29 cellular contexts compared by ENCODE assay signal in the genomic region with DNA sequence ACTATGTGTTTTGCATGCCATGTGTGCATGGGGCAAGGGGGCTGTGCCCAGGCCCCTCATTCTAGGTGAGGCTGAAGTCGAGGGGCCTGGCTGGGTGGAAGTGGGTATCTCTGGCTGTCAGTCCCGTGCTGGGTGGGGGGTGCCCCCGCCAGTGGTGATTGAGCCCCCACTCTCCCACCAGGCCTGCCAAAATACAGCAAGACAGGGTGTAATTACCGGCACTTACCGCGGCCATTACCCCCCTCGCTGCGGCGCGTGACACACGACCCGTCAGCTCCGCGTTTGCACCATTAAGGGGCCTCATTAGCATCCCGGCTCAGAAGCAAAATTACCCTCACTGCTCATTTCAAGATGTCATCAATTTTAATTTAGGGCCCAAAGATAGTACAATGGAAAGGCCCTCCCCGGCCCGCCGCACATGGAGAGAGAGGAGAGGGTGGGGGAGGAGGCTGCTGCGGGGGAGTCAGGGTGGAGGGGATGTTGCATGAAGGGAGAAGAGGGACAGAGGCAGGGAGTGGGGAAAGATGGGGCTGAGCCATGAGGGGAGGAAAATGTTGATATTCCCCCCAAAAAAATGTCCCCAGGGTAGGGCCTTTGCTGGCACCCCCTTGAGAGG. TPM values are rescaled to one million over a fixed set of nuclear protein-coding genes. Genes with fewer than 3 reads are reported as not detected.
A peak's percentile ranks its signal among the peaks of the same experiment; 100 is the strongest.
DNase-seq lines count a peak whose midpoint lies in the region; FAIRE-seq and TF ChIP-seq lines count a peak whose summit lies in the region.
"Had no signal": no experiment of that assay in that cellular context is flagged by ENCODE, and none has a peak within 500 bp of the region (broad histone marks: within the 10 kb centered on the region; RNA-seq: fewer than 3 reads in every experiment).

No MANE protein-coding gene starts in this region.

- FAIRE-seq in GM12892 (lab: Jason Lieb, UNC) = no peak
- FAIRE-seq: TTC549 had no signal

- H3K4me1 ChIP-seq in endodermal cell (ENCODE audit: control insufficient read depth, insufficient read depth, low read length) (no peaks in the 10 kb centered on the region), neuronal stem cell (ENCODE audit: control insufficient read depth in 2 of 2, insufficient read depth in 1 of 2, low read depth in 1 of 2, low read length in 2 of 2) (peaks cover 15 to 19% of the 10 kb centered on the region in 2 donors)
- H3K4me1 ChIP-seq: HAP-1 had no signal

- DNase-seq in NCI-H1417 (lab: John Stamatoyannopoulos, UW) = peak in 2 of 3 experiments; percentile 77 to 92
- DNase-seq in NCI-H1417 treated with DMSO at 0.1 percent for 48 hours (lab: John Stamatoyannopoulos, UW) = no peak
- DNase-seq in NCI-H2227 (lab: John Stamatoyannopoulos, UW; ENCODE audit: unreplicated experiment) = peak; percentile 78
- peak; percentile 43 for DNase-seq in endodermal cell
- no peak for DNase-seq in neuronal stem cell (ENCODE audit: low spot score)
- no peak for DNase-seq in NCI-H82 treated with DMSO at 0.1 percent for 48 hours (lab: John Stamatoyannopoulos, UW; ENCODE audit: unreplicated experiment)
- DNase-seq in inferior parietal cortex (ENCODE audit: extremely low spot score) = no peak
- no peak for DNase-seq in GM12892 (ENCODE audit: insufficient read length)
- DNase-seq: activated CD4-positive, alpha-beta T cell treated with anti-CD3 and anti-CD28 coated beads, Interleukin-2, amount 50 U/mL, for 48 hours; activated CD8-positive, alpha-beta memory T cell treated with anti-CD3 and anti-CD28 coated beads, Interleukin-2, amount 50 U/mL, for 4 hours; CD4-positive, alpha-beta T cell; effector memory CD8-positive, alpha-beta T cell; NCI-H1092 treated with DMSO at 0.1 percent for 48 hours; NCI-H2171; NCI-H524 treated with DMSO at 0.1 percent for 48 hours; RPMI8226; stimulated activated CD4-positive, alpha-beta T cell treated with anti-CD3 and anti-CD28 coated beads, Interleukin-2, amount 100 ng/mL, for 24 hours; stomach had no signal

- H3K4me3 ChIP-seq in endodermal cell (ENCODE audit: low read length) = no peak overlapping the region
- peak overlapping the region in 1 of 2 donors; percentile 28 for H3K4me3 ChIP-seq in neuronal stem cell (ENCODE audit: low read length in 2 of 2)
- H3K4me3 ChIP-seq: coronary artery, HAP-1, skin epidermis, stomach, tibial artery had no signal

- no peaks in the 10 kb centered on the region for H3K36me3 ChIP-seq in endodermal cell (ENCODE audit: control insufficient read depth, insufficient read depth, low read length)
- no peaks in the 10 kb centered on the region for H3K36me3 ChIP-seq in neuronal stem cell (replicated peaks in 1 of 2; ENCODE audit: control insufficient read depth in 2 of 2, insufficient read depth in 2 of 2, low read length in 2 of 2)
- H3K36me3 ChIP-seq: HAP-1, stomach, tibial artery had no signal

- peak overlapping the region; percentile 61 for H2AFZ ChIP-seq in neuronal stem cell (ENCODE audit: low read length)

- H3K4me2 ChIP-seq in neuronal stem cell (ENCODE audit: insufficient read depth, low read length, poor library complexity, severe bottlenecking) = no peak overlapping the region

- no peak overlapping the region for H3K4ac ChIP-seq in neuronal stem cell (ENCODE audit: low read length)

- H2BK120ac ChIP-seq in neuronal stem cell (ENCODE audit: low read depth, low read length) = no peak overlapping the region

- H3K27ac ChIP-seq in endodermal cell (ENCODE audit: low read depth, low read length) (no peak overlapping the region), neuronal stem cell (replicated peaks; ENCODE audit: low read length) (no peak overlapping the region)
- H3K27ac ChIP-seq: 22Rv1, coronary artery, skin epidermis, stomach, tibial artery had no signal

- 50 to 64% methylated on average over 7 to 19 of the region's 19 CpGs for WGBS in endodermal cell (ENCODE audit: insufficient coverage in 1 of 2, insufficient read length in 1 of 2), 2 experiments
- no CpG with 5 or more reads among the region's 19 CpGs for WGBS in neuronal stem cell (ENCODE audit: extremely low coverage in 2 of 2, insufficient read length in 2 of 2, insufficient replicate concordance in 1 of 2), 2 donors

- no peak overlapping the region for H3K27ac Mint-ChIP-seq in endodermal cell
- H3K27ac Mint-ChIP-seq: activated naive CD4-positive, alpha-beta T cell treated with anti-CD3 and anti-CD28 coated beads, Interleukin-2, amount 50 U/mL, for 24 hours; activated T-helper 1 cell treated with anti-CD3 and anti-CD28 coated beads, Interleukin-12 subunit alpha, Interleukin-12 subunit beta, Interleukin-2, Interleukin-4 antibody, amounts not matched to agents 30 ng/mL and 10 ng/mL and 1 ng/mL, durations not matched to agents 14 hours and 24 hours and 36 hours; CD4-positive, alpha-beta T cell; effector memory CD8-positive, alpha-beta T cell; T-helper 1 cell treated with Interleukin-12 subunit alpha and Interleukin-12 subunit beta and Interleukin-4 antibody, amounts not matched to agents 30 μg/mL and 1 μg/mL, for 36 hours had no signal

- H3K27me3 ChIP-seq in endodermal cell (ENCODE audit: control insufficient read depth, insufficient read depth, low read length, poor library complexity, severe bottlenecking) (no peaks in the 10 kb centered on the region), neuronal stem cell (ENCODE audit: control insufficient read depth in 3 of 3, insufficient read depth in 3 of 3, low read depth in 1 of 3, low read length in 3 of 3) (peaks cover 0 to 30% (median 6%) of the 10 kb centered on the region in 3 experiments)
- H3K27me3 ChIP-seq: stomach had no signal

- H2BK12ac ChIP-seq in neuronal stem cell (ENCODE audit: low read length) = peak overlapping the region; percentile 25

- no peak for TF ChIP-seq POLR2A in GM12892 (IDR thresholded peaks at IDR 0.05; ENCODE audit: low read depth, low read length)

- H3K23ac ChIP-seq in neuronal stem cell (ENCODE audit: low read depth, low read length, poor library complexity) = peak overlapping the region; percentile 47

- no peak overlapping the region for H4K91ac ChIP-seq in neuronal stem cell (ENCODE audit: low read depth, low read length, poor library complexity)

- H2AK5ac ChIP-seq in neuronal stem cell (ENCODE audit: low read depth, low read length) = peak overlapping the region; percentile 48

- no peak overlapping the region for H4K8ac ChIP-seq in neuronal stem cell (ENCODE audit: low read depth, low read length)

- H3K9me3 Mint-ChIP-seq in endodermal cell = no peaks in the 10 kb centered on the region
- H3K9me3 Mint-ChIP-seq: activated naive CD4-positive, alpha-beta T cell treated with anti-CD3 and anti-CD28 coated beads, Interleukin-2, amount 50 U/mL, for 24 hours; activated T-helper 1 cell treated with anti-CD3 and anti-CD28 coated beads, Interleukin-12 subunit alpha, Interleukin-12 subunit beta, Interleukin-2, Interleukin-4 antibody, amounts not matched to agents 30 ng/mL and 10 ng/mL and 1 ng/mL, durations not matched to agents 14 hours and 24 hours and 36 hours; CD4-positive, alpha-beta T cell; effector memory CD8-positive, alpha-beta T cell; T-helper 1 cell treated with Interleukin-12 subunit alpha and Interleukin-12 subunit beta and Interleukin-4 antibody, amounts not matched to agents 30 μg/mL and 1 μg/mL, for 36 hours had no signal

- peaks cover 12% of the 10 kb centered on the region for H3K4me1 Mint-ChIP-seq in endodermal cell

- H3K9ac ChIP-seq in endodermal cell (ENCODE audit: extremely low read depth, low read length, poor library complexity, severe bottlenecking) (no peak overlapping the region), neuronal stem cell (ENCODE audit: low read depth, low read length, poor library complexity) (no peak overlapping the region)

- no peak overlapping the region for H3K4me3 Mint-ChIP-seq in endodermal cell
- H3K4me3 Mint-ChIP-seq: activated naive CD4-positive, alpha-beta T cell treated with anti-CD3 and anti-CD28 coated beads, Interleukin-2, amount 50 U/mL, for 24 hours; activated T-helper 1 cell treated with anti-CD3 and anti-CD28 coated beads, Interleukin-12 subunit alpha, Interleukin-12 subunit beta, Interleukin-2, Interleukin-4 antibody, amounts not matched to agents 30 ng/mL and 10 ng/mL and 1 ng/mL, durations not matched to agents 14 hours and 24 hours and 36 hours; CD4-positive, alpha-beta T cell; effector memory CD8-positive, alpha-beta T cell; T-helper 1 cell treated with Interleukin-12 subunit alpha and Interleukin-12 subunit beta and Interleukin-4 antibody, amounts not matched to agents 30 μg/mL and 1 μg/mL, for 36 hours had no signal

- H2BK5ac ChIP-seq in neuronal stem cell (ENCODE audit: low read length) = peak overlapping the region; percentile 68

- no peaks in the 10 kb centered on the region for H3K36me3 Mint-ChIP-seq in endodermal cell (ENCODE audit: low read depth)
- H3K36me3 Mint-ChIP-seq: activated naive CD4-positive, alpha-beta T cell treated with anti-CD3 and anti-CD28 coated beads, Interleukin-2, amount 50 U/mL, for 24 hours had no signal

- H2BK15ac ChIP-seq in neuronal stem cell (ENCODE audit: low read length) = no peak overlapping the region

- no peaks in the 10 kb centered on the region for H3K79me1 ChIP-seq in neuronal stem cell (ENCODE audit: low read depth, low read length)

- TF ChIP-seq CTCF in endodermal cell (conservative IDR thresholded peaks at IDR 0.05) = no peak

- H3K9me3 ChIP-seq in endodermal cell (ENCODE audit: control insufficient read depth, low read length) (no peaks in the 10 kb centered on the region), neuronal stem cell (replicated peaks in 1 of 2; ENCODE audit: control insufficient read depth in 2 of 2, insufficient read depth in 1 of 2, low read depth in 1 of 2, low read length in 2 of 2) (no peaks in the 10 kb centered on the region)
- H3K9me3 ChIP-seq: HAP-1, stomach, tibial artery had no signal

- H3K27me3 Mint-ChIP-seq in endodermal cell (ENCODE audit: insufficient read depth) = peaks cover 22% of the 10 kb centered on the region
- H3K27me3 Mint-ChIP-seq: activated naive CD4-positive, alpha-beta T cell treated with anti-CD3 and anti-CD28 coated beads, Interleukin-2, amount 50 U/mL, for 24 hours had no signal

- H3K14ac ChIP-seq in neuronal stem cell (ENCODE audit: low read length) = peak overlapping the region; percentile 1

- peak overlapping the region; percentile 9 for H3K18ac ChIP-seq in neuronal stem cell (ENCODE audit: low read length)

RNA-seq across cellular contexts. Expression of gene MDFI, which starts 39.3 kb away (rescaled TPM):
- total RNA-seq in endodermal cell = 10 to 100 TPM; 52.7 to 80.0 TPM
- 76.9 TPM for polyA plus RNA-seq in endodermal cell (2013, experiment 1 of 2)
- polyA plus RNA-seq in endodermal cell (2013, experiment 2 of 2) = 84.7 TPM
- 73.1 TPM for polyA plus RNA-seq in neuronal stem cell (2013, experiment 1 of 2)
- 65.6 TPM for polyA plus RNA-seq in neuronal stem cell (2013, experiment 2 of 2)
- not detected for polyA plus RNA-seq in GM12892 (2012; ENCODE audit: missing spikeins)
- total RNA-seq: activated T-helper 1 cell treated with anti-CD3 and anti-CD28 coated beads, Interleukin-12 subunit alpha, Interleukin-12 subunit beta, Interleukin-2, Interleukin-4 antibody, amounts not matched to agents 30 ng/mL and 10 ng/mL and 1 ng/mL, durations not matched to agents 14 hours and 24 hours and 36 hours; CD4-positive, alpha-beta T cell; fibroblast of villous mesenchyme; left lobe of liver had no signal

RNA-seq across cellular contexts. Expression of gene TFEB, which starts 57.9 kb away (rescaled TPM):
- under 1 TPM in 1 of 2 donors, not detected in 1; 0.24 TPM for total RNA-seq in endodermal cell
- 1.2 TPM for polyA plus RNA-seq in endodermal cell (2013, experiment 1 of 2)
- polyA plus RNA-seq in endodermal cell (2013, experiment 2 of 2) = 0.99 TPM
- polyA plus RNA-seq in neuronal stem cell (2013, experiment 1 of 2) = 1.1 TPM
- polyA plus RNA-seq in neuronal stem cell (2013, experiment 2 of 2) = 1.1 TPM
- 55.3 TPM for polyA plus RNA-seq in GM12892 (2012; ENCODE audit: missing spikeins)

Comparison
In these comparisons a context has a peak if more than half of its experiments do, and no peak if none do; other contexts are left out.
1. DNase-seq: peak in NCI-H1417 (2 of 3), NCI-H2227 (single experiment) and endodermal cell (single experiment); none in NCI-H1417 treated with DMSO at 0.1 percent for 48 hours (single experiment), neuronal stem cell (single experiment), NCI-H82 treated with DMSO at 0.1 percent for 48 hours (single experiment), inferior parietal cortex (single experiment) and GM12892 (single experiment).